Comparison of ENCODE assay signal across 12 cellular contexts in genomic region chr13:26019881-26020535, GRCh38. TPM values are rescaled to one million over a fixed set of nuclear protein-coding genes. Genes with fewer than 3 reads are reported as not detected.
A peak's percentile ranks its signal among the peaks of the same experiment; 100 is the strongest.
DNase-seq lines count a peak whose midpoint lies in the region; ATAC-seq and TF ChIP-seq lines count a peak whose summit lies in the region.
"Had no signal": no experiment of that assay in that cellular context is flagged by ENCODE, and none has a peak within 500 bp of the region (broad histone marks: within the 10 kb centered on the region; RNA-seq: fewer than 3 reads in every experiment).

No MANE protein-coding gene starts in this region.

- no TSS peak for BruUV-seq in Caco-2 (replicated peaks; lab: Mats Ljungman, UMichigan)

- H3K4me3 ChIP-seq in ACC112 (ENCODE audit: low read depth, low read length): no peak overlapping the region
- H3K4me3 ChIP-seq in Caco-2 (ENCODE audit: low read depth, low read length): no peak overlapping the region

- H3K9me3 Mint-ChIP-seq in Caco-2 (ENCODE audit: unreplicated experiment): no peaks in the 10 kb centered on the region
- H3K9me3 Mint-ChIP-seq: CD4-positive, CD25-positive, alpha-beta regulatory T cell had no signal

- no peak overlapping the region for H2AFZ ChIP-seq in ACC112 (ENCODE audit: low read length, unreplicated experiment)

- intact Hi-C loops in Caco-2 (cut with micrococcal nuclease; ENCODE audit: unreplicated experiment): loop anchor here (5.0 kb wide), 1 partner anchor 53 kb away; no protein-coding TSS in a partner anchor

- H3K27ac ChIP-seq in ACC112 (ENCODE audit: low read depth, low read length) (peak overlapping the region; percentile 58; the same call in 1 of the 2 replicates), caudate nucleus (ENCODE audit: low read depth, low read length) (no peak overlapping the region)

- H3K36me3 ChIP-seq in ACC112 (ENCODE audit: insufficient read depth, low read length) (no peaks in the 10 kb centered on the region), Caco-2 (ENCODE audit: control insufficient read depth, insufficient read depth, low read length) (no peaks in the 10 kb centered on the region)

- no peak overlapping the region for H3K4me3 Mint-ChIP-seq in Caco-2 (ENCODE audit: unreplicated experiment)
- H3K4me3 Mint-ChIP-seq: activated naive CD8-positive, alpha-beta T cell; CD4-positive, CD25-positive, alpha-beta regulatory T cell had no signal

- peaks cover 3% of the 10 kb centered on the region for H3K27me3 Mint-ChIP-seq in Caco-2 (ENCODE audit: insufficient read depth, unreplicated experiment)
- H3K27me3 Mint-ChIP-seq: activated naive CD8-positive, alpha-beta T cell had no signal

- H3K27ac Mint-ChIP-seq in Caco-2 (ENCODE audit: unreplicated experiment): no peak overlapping the region

- H3K4me1 Mint-ChIP-seq in Caco-2 (ENCODE audit: low read depth, unreplicated experiment): peaks cover 34% of the 10 kb centered on the region

- POLR2A ChIA-PET in Caco-2 (lab: Charles Lee): no interaction called here

- H3K36me3 Mint-ChIP-seq in Caco-2 (ENCODE audit: insufficient read depth, unreplicated experiment): peaks cover 4% of the 10 kb centered on the region

- DNase-seq in H4 (ENCODE audit: low spot score): peak; percentile 87
- peak; percentile 70 for DNase-seq in astrocyte of the hippocampus (ENCODE audit: low read depth, low spot score)
- DNase-seq in kidney glomerular epithelial cell (lab: John Stamatoyannopoulos, UW): peak; percentile 97
- no peak for DNase-seq in caudate nucleus (lab: John Stamatoyannopoulos, UW)
- DNase-seq in Caco-2: no peak
- DNase-seq: CD4-positive, CD25-positive, alpha-beta regulatory T cell; mammary epithelial cell; small intestine had no signal

- H3K79me2 ChIP-seq in ACC112 (ENCODE audit: control insufficient read depth, insufficient read depth, low read length, unreplicated experiment): no peaks in the 10 kb centered on the region

- no peaks in the 10 kb centered on the region for H3K9me3 ChIP-seq in Caco-2

- no peak for TF ChIP-seq CTCF in Caco-2 (IDR thresholded peaks at IDR 0.05; ENCODE audit: insufficient read depth in 1 of 2, low read depth in 1 of 2, low read length in 1 of 2, severe bottlenecking in 1 of 2, unreplicated experiment in 1 of 2)

- H3K27me3 ChIP-seq in ACC112 (ENCODE audit: insufficient read depth, low read length) (no peaks in the 10 kb centered on the region), Caco-2 (replicated peaks; ENCODE audit: control insufficient read depth, insufficient read depth, low read length) (no peaks in the 10 kb centered on the region)

- H3K4me1 ChIP-seq in ACC112 (ENCODE audit: control insufficient read depth, insufficient read depth, low read length, unreplicated experiment): peaks cover 11% of the 10 kb centered on the region
- peaks cover 17% of the 10 kb centered on the region for H3K4me1 ChIP-seq in Caco-2

- CTCF ChIA-PET in Caco-2 (lab: Charles Lee): no interaction called here

- no peak for ATAC-seq in HG03139 (IDR thresholded peaks at IDR 0.05; ENCODE audit: unreplicated experiment)
- no peak for ATAC-seq in HG02973 (IDR thresholded peaks at IDR 0.05; ENCODE audit: unreplicated experiment)

RNA-seq across cellular contexts. Expression of gene SHISA2, which starts 31.8 kb away (rescaled TPM):
- total RNA-seq in H4 (2014; rRNA removed; shearing (Covaris generic)): not detected in 2 replicates
- total RNA-seq in Caco-2 (2022): not detected in 2 replicates

Comparison
In these comparisons a context has a peak if more than half of its experiments do, and no peak if none do; other contexts are left out.
1. DNase-seq: peak in H4 (single experiment), astrocyte of the hippocampus (single experiment) and kidney glomerular epithelial cell (single experiment); none in caudate nucleus (0 of 61) and Caco-2 (0 of 2).